Comparison of ENCODE assay signal across 15 cellular contexts in genomic region chr9:8430945-8431344, GRCh38.
DNase-seq lines count a peak whose midpoint lies in the region; ATAC-seq and TF ChIP-seq lines count a peak whose summit lies in the region.
"Had no signal": no experiment of that assay in that cellular context is flagged by ENCODE, and none has a peak within 500 bp of the region (broad histone marks: within the 10 kb centered on the region; RNA-seq: fewer than 3 reads in every experiment).

No MANE protein-coding gene starts in this region.

- POLR2A ChIA-PET in activated CD8-positive, alpha-beta T cell treated with anti-CD3 and anti-CD28 coated beads for 36 hours (lab: Charles Lee): no interaction called here
- POLR2A ChIA-PET in activated CD8-positive, alpha-beta T cell treated with anti-CD3 and anti-CD28 coated beads, Interleukin-2, amount 10 ng/mL, durations not matched to agents 7 days and 5 days (lab: Charles Lee): no interaction called here
- POLR2A ChIA-PET in CD4-positive, alpha-beta memory T cell (lab: Charles Lee; ENCODE audit: partially characterized antibody): no interaction called here

- peak; percentile 67 for ATAC-seq in activated CD8-positive, alpha-beta T cell treated with anti-CD3 and anti-CD28 coated beads for 36 hours
- ATAC-seq in activated CD8-positive, alpha-beta T cell treated with anti-CD3 and anti-CD28 coated beads, Interleukin-2, amount 10 ng/mL, durations not matched to agents 7 days and 5 days: no peak
- peak; percentile 66 for ATAC-seq in activated naive CD8-positive, alpha-beta T cell treated with anti-CD3 and anti-CD28 coated beads, Interleukin-2, amount 50 U/mL, for 24 hours

- H3K4me3 ChIP-seq in CD4-positive, alpha-beta memory T cell (ENCODE audit: low read length in 2 of 2): no peak overlapping the region
- no peak overlapping the region for H3K4me3 ChIP-seq in mesendoderm (ENCODE audit: low read length)
- H3K4me3 ChIP-seq: BLaER1, Peyer's patch had no signal

- H2BK120ac ChIP-seq in mesendoderm (ENCODE audit: low read depth, low read length): no peak overlapping the region

- H3K9me3 Mint-ChIP-seq in activated CD8-positive, alpha-beta T cell treated with anti-CD3 and anti-CD28 coated beads for 36 hours: no peaks in the 10 kb centered on the region
- no peaks in the 10 kb centered on the region for H3K9me3 Mint-ChIP-seq in activated CD8-positive, alpha-beta T cell treated with anti-CD3 and anti-CD28 coated beads, Interleukin-2, amount 10 ng/mL, durations not matched to agents 7 days and 5 days (ENCODE audit: insufficient read depth)
- peaks cover 0 to 2% (median 0%) of the 10 kb centered on the region in 8 donors for H3K9me3 Mint-ChIP-seq in CD4-positive, alpha-beta memory T cell
- H3K9me3 Mint-ChIP-seq in activated naive CD8-positive, alpha-beta T cell treated with anti-CD3 and anti-CD28 coated beads, Interleukin-2, amount 50 U/mL, for 24 hours: no peaks in the 10 kb centered on the region

- H3K9me3 ChIP-seq in CD4-positive, alpha-beta memory T cell (ENCODE audit: control insufficient read depth in 1 of 2, low read length in 2 of 2): no peaks in the 10 kb centered on the region
- H3K9me3 ChIP-seq: BLaER1, Peyer's patch had no signal

- no peak for DNase-seq in activated CD8-positive, alpha-beta T cell treated with anti-CD3 and anti-CD28 coated beads for 36 hours
- no peak for DNase-seq in activated CD8-positive, alpha-beta T cell treated with anti-CD3 and anti-CD28 coated beads, Interleukin-2, amount 10 ng/mL, durations not matched to agents 7 days and 5 days
- DNase-seq in CD4-positive, alpha-beta memory T cell: no peak
- DNase-seq in NCI-H2227 (lab: John Stamatoyannopoulos, UW; ENCODE audit: unreplicated experiment) (peak; percentile 7), retina (no peak), mesendoderm (no peak)
- DNase-seq in activated naive CD8-positive, alpha-beta T cell treated with anti-CD3 and anti-CD28 coated beads, Interleukin-2, amount 50 U/mL, for 24 hours: no peak
- DNase-seq: DMS79 treated with DMSO at 0.1 percent for 48 hours, MM.1S, NCI-H1092, NCI-H1436 treated with DMSO at 0.1 percent for 48 hours, NCI-H2029, NCI-H446 treated with DMSO at 0.1 percent for 48 hours, Peyer's patch had no signal

- no peak overlapping the region for H3K9ac ChIP-seq in mesendoderm (ENCODE audit: low read length)
- H3K9ac ChIP-seq: BLaER1 had no signal

- CTCF ChIA-PET in activated CD8-positive, alpha-beta T cell treated with anti-CD3 and anti-CD28 coated beads for 36 hours (lab: Charles Lee): interaction anchor here (2.2 kb wide), 1 partner anchor 13 kb away, joined by 5 read pairs; no protein-coding TSS in a partner anchor
- CTCF ChIA-PET in activated CD8-positive, alpha-beta T cell treated with anti-CD3 and anti-CD28 coated beads, Interleukin-2, amount 10 ng/mL, durations not matched to agents 7 days and 5 days (lab: Charles Lee): interaction anchor here (1.2 kb wide), 1 partner anchor 8 kb away, joined by 3 read pairs; no protein-coding TSS in a partner anchor
- CTCF ChIA-PET in CD4-positive, alpha-beta memory T cell (lab: Charles Lee; ENCODE audit: partially characterized antibody): no interaction called here

- H4K8ac ChIP-seq in mesendoderm (ENCODE audit: low read depth, low read length): no peak overlapping the region

- H3K36me3 Mint-ChIP-seq in activated CD8-positive, alpha-beta T cell treated with anti-CD3 and anti-CD28 coated beads for 36 hours (ENCODE audit: low read depth): no peaks in the 10 kb centered on the region
- no peaks in the 10 kb centered on the region for H3K36me3 Mint-ChIP-seq in activated CD8-positive, alpha-beta T cell treated with anti-CD3 and anti-CD28 coated beads, Interleukin-2, amount 10 ng/mL, durations not matched to agents 7 days and 5 days (ENCODE audit: low read depth)
- no peaks in the 10 kb centered on the region for H3K36me3 Mint-ChIP-seq in CD4-positive, alpha-beta memory T cell
- no peaks in the 10 kb centered on the region for H3K36me3 Mint-ChIP-seq in activated naive CD8-positive, alpha-beta T cell treated with anti-CD3 and anti-CD28 coated beads, Interleukin-2, amount 50 U/mL, for 24 hours (ENCODE audit: low read depth)

- no peak overlapping the region for H2BK5ac ChIP-seq in mesendoderm (ENCODE audit: low read length)

- no peaks in the 10 kb centered on the region for H3K79me2 ChIP-seq in mesendoderm (ENCODE audit: control insufficient read depth, insufficient read depth, low read length)

- no peak overlapping the region for H3K4me2 ChIP-seq in mesendoderm (ENCODE audit: low read length)
- H3K4me2 ChIP-seq: BLaER1 had no signal

- no peak overlapping the region for H3K23ac ChIP-seq in mesendoderm (ENCODE audit: low read length)

- H3K27ac ChIP-seq in CD4-positive, alpha-beta memory T cell (ENCODE audit: low read depth, low read length): no peak overlapping the region
- H3K27ac ChIP-seq in mesendoderm (ENCODE audit: low read depth, low read length): no peak overlapping the region
- H3K27ac ChIP-seq: BLaER1, Peyer's patch had no signal

- no CpG with 5 or more reads among the region's 5 CpGs for WGBS in mesendoderm (ENCODE audit: extremely low coverage, insufficient coverage, low lambda C conversion rate)

- H3K56ac ChIP-seq in mesendoderm (ENCODE audit: low read length): no peak overlapping the region

- no peak overlapping the region for H2AK5ac ChIP-seq in mesendoderm (ENCODE audit: low read length)

- no peak for TF ChIP-seq CTCF in activated CD8-positive, alpha-beta T cell treated with anti-CD3 and anti-CD28 coated beads for 36 hours (IDR thresholded peaks at IDR 0.05)

- H3K4me1 Mint-ChIP-seq in activated CD8-positive, alpha-beta T cell treated with anti-CD3 and anti-CD28 coated beads for 36 hours (ENCODE audit: low read depth): peaks cover 29% of the 10 kb centered on the region
- peaks cover 16% of the 10 kb centered on the region for H3K4me1 Mint-ChIP-seq in activated CD8-positive, alpha-beta T cell treated with anti-CD3 and anti-CD28 coated beads, Interleukin-2, amount 10 ng/mL, durations not matched to agents 7 days and 5 days (ENCODE audit: low read depth)
- peaks cover 21 to 31% (median 25%) of the 10 kb centered on the region in 4 donors for H3K4me1 Mint-ChIP-seq in CD4-positive, alpha-beta memory T cell
- peaks cover 37% of the 10 kb centered on the region for H3K4me1 Mint-ChIP-seq in activated naive CD8-positive, alpha-beta T cell treated with anti-CD3 and anti-CD28 coated beads, Interleukin-2, amount 50 U/mL, for 24 hours

- no peak overlapping the region for H2BK15ac ChIP-seq in mesendoderm (replicated peaks; ENCODE audit: low read depth)

- intact Hi-C loops in activated CD8-positive, alpha-beta T cell treated with anti-CD3 and anti-CD28 coated beads for 36 hours (cut with micrococcal nuclease): no loop called here
- intact Hi-C loops in CD4-positive, alpha-beta memory T cell (cut with micrococcal nuclease): no loop called here

- H3K36me3 ChIP-seq in CD4-positive, alpha-beta memory T cell (ENCODE audit: insufficient read depth, low read length): no peaks in the 10 kb centered on the region
- H3K36me3 ChIP-seq in mesendoderm (ENCODE audit: control insufficient read depth, insufficient read depth, low read length): no peaks in the 10 kb centered on the region
- H3K36me3 ChIP-seq: BLaER1, Peyer's patch had no signal

- H3K4ac ChIP-seq in mesendoderm (ENCODE audit: low read depth, low read length): no peak overlapping the region

- no peaks in the 10 kb centered on the region for H3K79me1 ChIP-seq in mesendoderm (ENCODE audit: low read length)

- peak overlapping the region; percentile 31 for H3K27ac Mint-ChIP-seq in activated CD8-positive, alpha-beta T cell treated with anti-CD3 and anti-CD28 coated beads for 36 hours
- no peak overlapping the region for H3K27ac Mint-ChIP-seq in activated CD8-positive, alpha-beta T cell treated with anti-CD3 and anti-CD28 coated beads, Interleukin-2, amount 10 ng/mL, durations not matched to agents 7 days and 5 days
- H3K27ac Mint-ChIP-seq in CD4-positive, alpha-beta memory T cell: peak overlapping the region in 4 of 7 donors; percentile 2 to 60 (median 24)
- H3K27ac Mint-ChIP-seq in activated naive CD8-positive, alpha-beta T cell treated with anti-CD3 and anti-CD28 coated beads, Interleukin-2, amount 50 U/mL, for 24 hours: peak overlapping the region; percentile 76

- H3K18ac ChIP-seq in mesendoderm (ENCODE audit: low read length): no peak overlapping the region

- peaks cover 2% of the 10 kb centered on the region for H3K27me3 Mint-ChIP-seq in activated CD8-positive, alpha-beta T cell treated with anti-CD3 and anti-CD28 coated beads for 36 hours
- no peaks in the 10 kb centered on the region for H3K27me3 Mint-ChIP-seq in activated CD8-positive, alpha-beta T cell treated with anti-CD3 and anti-CD28 coated beads, Interleukin-2, amount 10 ng/mL, durations not matched to agents 7 days and 5 days (ENCODE audit: low read depth)
- peaks cover 0 to 1% of the 10 kb centered on the region in 2 donors for H3K27me3 Mint-ChIP-seq in CD4-positive, alpha-beta memory T cell
- H3K27me3 Mint-ChIP-seq in activated naive CD8-positive, alpha-beta T cell treated with anti-CD3 and anti-CD28 coated beads, Interleukin-2, amount 50 U/mL, for 24 hours: no peaks in the 10 kb centered on the region

- H3K4me3 Mint-ChIP-seq in activated CD8-positive, alpha-beta T cell treated with anti-CD3 and anti-CD28 coated beads for 36 hours: no peak overlapping the region
- no peak overlapping the region for H3K4me3 Mint-ChIP-seq in activated CD8-positive, alpha-beta T cell treated with anti-CD3 and anti-CD28 coated beads, Interleukin-2, amount 10 ng/mL, durations not matched to agents 7 days and 5 days
- peak overlapping the region in 4 of 8 donors; percentile 2 to 57 (median 10) for H3K4me3 Mint-ChIP-seq in CD4-positive, alpha-beta memory T cell
- H3K4me3 Mint-ChIP-seq in activated naive CD8-positive, alpha-beta T cell treated with anti-CD3 and anti-CD28 coated beads, Interleukin-2, amount 50 U/mL, for 24 hours: peak overlapping the region; percentile 43

- H3K27me3 ChIP-seq in CD4-positive, alpha-beta memory T cell (ENCODE audit: insufficient read depth, low read length): peaks cover 3% of the 10 kb centered on the region
- H3K27me3 ChIP-seq in mesendoderm (ENCODE audit: insufficient read depth, low read length, poor library complexity): no peaks in the 10 kb centered on the region
- H3K27me3 ChIP-seq: BLaER1, Peyer's patch had no signal

- H3K4me1 ChIP-seq in CD4-positive, alpha-beta memory T cell (ENCODE audit: insufficient read depth, low read length): peaks cover 6% of the 10 kb centered on the region
- no peaks in the 10 kb centered on the region for H3K4me1 ChIP-seq in mesendoderm (ENCODE audit: control insufficient read depth, low read depth, low read length)
- H3K4me1 ChIP-seq: BLaER1, Peyer's patch had no signal

- H4K5ac ChIP-seq in mesendoderm (ENCODE audit: low read length): no peak overlapping the region
